Comparison of ENCODE assay signal across 8 cellular contexts in the genomic region with DNA sequence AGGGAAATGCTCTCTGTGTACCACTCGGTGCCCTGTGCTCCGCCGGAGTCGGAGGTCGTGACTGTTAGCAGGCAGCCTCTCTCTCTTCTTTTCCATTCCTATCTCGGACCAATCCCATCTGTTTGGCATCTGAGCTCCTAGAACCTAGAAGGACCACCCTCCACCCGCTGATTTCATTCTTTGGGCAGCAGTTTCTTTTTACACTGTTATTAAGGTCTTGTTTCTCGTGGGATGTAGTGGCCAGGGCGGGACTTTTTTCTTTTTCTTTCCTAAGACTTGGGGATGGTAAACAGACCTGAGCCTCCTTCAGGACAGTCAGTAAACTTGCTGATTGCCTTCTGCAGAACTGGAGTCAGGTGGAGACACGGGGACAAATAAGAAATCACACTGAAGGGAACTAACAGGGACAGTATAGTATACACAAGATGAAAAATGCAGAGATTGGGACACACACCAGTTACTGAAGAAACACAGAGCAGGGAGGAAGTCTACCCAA. TPM values are rescaled to one million over a fixed set of nuclear protein-coding genes. Genes with fewer than 3 reads are reported as not detected.
A peak's percentile ranks its signal among the peaks of the same experiment; 100 is the strongest.
DNase-seq lines count a peak whose midpoint lies in the region; ATAC-seq, FAIRE-seq and TF ChIP-seq lines count a peak whose summit lies in the region.

No MANE protein-coding gene starts in this region.

- H3K4me1 ChIP-seq in RWPE2 (ENCODE audit: insufficient read depth, poor library complexity, severe bottlenecking), result peaks cover 3% of the 10 kb centered on the region
- peaks cover 0 to 8% of the 10 kb centered on the region in 2 donors for H3K4me1 ChIP-seq in esophagus (ENCODE audit: control insufficient read depth in 2 of 2, insufficient read depth in 2 of 2, low read length in 1 of 2)

- FAIRE-seq in frontal cortex (lab: Jason Lieb, UNC), result no peak

- peak; percentile 24; the same call in 2 of the 3 replicates for ATAC-seq in RWPE2 (ENCODE audit: low read depth)
- ATAC-seq in HG03439 (IDR thresholded peaks at IDR 0.05; ENCODE audit: unreplicated experiment), result no peak

- H3K4me3 ChIP-seq in RWPE2 (ENCODE audit: severe bottlenecking), result peak overlapping the region; percentile 58
- peak overlapping the region; percentile 68 to 91 for H3K4me3 ChIP-seq in esophagus (ENCODE audit: low read depth in 1 of 2, low read length in 2 of 2)

- H3K27me3 ChIP-seq in RWPE2 (ENCODE audit: insufficient read depth, poor library complexity, severe bottlenecking) (no peaks in the 10 kb centered on the region), esophagus (ENCODE audit: control insufficient read depth in 1 of 2, insufficient read depth in 2 of 2, low read length in 2 of 2) (no peaks in the 10 kb centered on the region)

- peak overlapping the region; percentile 99 for H3K27ac Mint-ChIP-seq in progenitor cell of endocrine pancreas

- peaks cover 20% of the 10 kb centered on the region for H3K4me1 Mint-ChIP-seq in progenitor cell of endocrine pancreas (ENCODE audit: low read depth)

- no peaks in the 10 kb centered on the region for H3K9me3 Mint-ChIP-seq in progenitor cell of endocrine pancreas (ENCODE audit: low read depth)

- H3K36me3 ChIP-seq in RWPE2 (ENCODE audit: low read depth), result peaks cover 15% of the 10 kb centered on the region; the same call in 1 of the 2 replicates
- peaks cover 0 to 3% of the 10 kb centered on the region in 2 donors for H3K36me3 ChIP-seq in esophagus (ENCODE audit: control insufficient read depth in 2 of 2, insufficient read depth in 2 of 2, low read length in 1 of 2)

- peak overlapping the region; percentile 97 for H3K4me3 Mint-ChIP-seq in progenitor cell of endocrine pancreas (ENCODE audit: low read depth)

- H3K27ac ChIP-seq in RWPE2 (ENCODE audit: poor library complexity, severe bottlenecking) (peak overlapping the region; percentile 62), esophagus (ENCODE audit: low read depth in 2 of 2, low read length in 1 of 2) (peak overlapping the region; percentile 80 to 99)

- DNase-seq in ELR (ENCODE audit: low read depth) (peak; percentile 28), RWPE2 (ENCODE audit: low spot score) (no peak), progenitor cell of endocrine pancreas (ENCODE audit: low spot score, unreplicated experiment) (no peak), retina (no peak), frontal cortex (ENCODE audit: low spot score in 2 of 2) (no peak), middle frontal gyrus (ENCODE audit: extremely low spot score, low spot score) (no peak)

- H3K9me3 ChIP-seq in RWPE2 (ENCODE audit: severe bottlenecking) (no peaks in the 10 kb centered on the region), esophagus (ENCODE audit: control insufficient read depth in 2 of 2, insufficient read depth in 1 of 2, low read depth in 1 of 2, low read length in 1 of 2) (no peaks in the 10 kb centered on the region)

- H3K36me3 Mint-ChIP-seq in progenitor cell of endocrine pancreas (ENCODE audit: insufficient read depth), result no peaks in the 10 kb centered on the region

- WGBS in esophagus, 2 donors, result 0% methylated on average over 10 of the region's 10 CpGs

- TF ChIP-seq CTCF in RWPE2 (IDR thresholded peaks at IDR 0.05; ENCODE audit: poor library complexity, severe bottlenecking) (no peak), progenitor cell of endocrine pancreas (IDR thresholded peaks at IDR 0.05; ENCODE audit: unreplicated experiment) (no peak)

- H3K27me3 Mint-ChIP-seq in progenitor cell of endocrine pancreas, result no peaks in the 10 kb centered on the region

RNA-seq across cellular contexts. Expression of a gene that starts 0.5 kb away (rescaled TPM):
- polyA plus RNA-seq in esophagus, result 10 to 100 TPM; 18.7 to 42.2 TPM
- total RNA-seq in progenitor cell of endocrine pancreas, result 54.4 and 60.9 TPM in 2 replicates
- 17.9 TPM for total RNA-seq in frontal cortex

RNA-seq across cellular contexts. Expression of a gene that starts 31.3 kb away (rescaled TPM):
- 10 to 100 TPM; 65.2 to 69.2 TPM for polyA plus RNA-seq in esophagus
- 26.4 and 28.3 TPM in 2 replicates for total RNA-seq in progenitor cell of endocrine pancreas
- 22.4 TPM for total RNA-seq in frontal cortex

RNA-seq across cellular contexts. Expression of a gene that starts 49.0 kb away (rescaled TPM):
- 1 to 10 TPM; 7.2 to 9.6 TPM for polyA plus RNA-seq in esophagus
- 19.6 and 25.6 TPM in 2 replicates for total RNA-seq in progenitor cell of endocrine pancreas
- 10.2 TPM for total RNA-seq in frontal cortex

RNA-seq across cellular contexts. Expression of a gene that starts 49.0 kb away (rescaled TPM):
- polyA plus RNA-seq in esophagus, result 10 to 100 TPM; 63.2 to 73.6 TPM
- total RNA-seq in progenitor cell of endocrine pancreas (64.5 and 68.5 TPM in 2 replicates), frontal cortex (16.3 TPM)

RNA-seq across cellular contexts. Expression of a gene that starts 49.4 kb away (rescaled TPM):
- 10 to 100 TPM; 12.5 to 18.8 TPM for polyA plus RNA-seq in esophagus
- total RNA-seq in progenitor cell of endocrine pancreas (29.2 and 31.6 TPM in 2 replicates), frontal cortex (19.6 TPM)
